Comparison of ENCODE assay signal across 9 cellular contexts in the genomic region with DNA sequence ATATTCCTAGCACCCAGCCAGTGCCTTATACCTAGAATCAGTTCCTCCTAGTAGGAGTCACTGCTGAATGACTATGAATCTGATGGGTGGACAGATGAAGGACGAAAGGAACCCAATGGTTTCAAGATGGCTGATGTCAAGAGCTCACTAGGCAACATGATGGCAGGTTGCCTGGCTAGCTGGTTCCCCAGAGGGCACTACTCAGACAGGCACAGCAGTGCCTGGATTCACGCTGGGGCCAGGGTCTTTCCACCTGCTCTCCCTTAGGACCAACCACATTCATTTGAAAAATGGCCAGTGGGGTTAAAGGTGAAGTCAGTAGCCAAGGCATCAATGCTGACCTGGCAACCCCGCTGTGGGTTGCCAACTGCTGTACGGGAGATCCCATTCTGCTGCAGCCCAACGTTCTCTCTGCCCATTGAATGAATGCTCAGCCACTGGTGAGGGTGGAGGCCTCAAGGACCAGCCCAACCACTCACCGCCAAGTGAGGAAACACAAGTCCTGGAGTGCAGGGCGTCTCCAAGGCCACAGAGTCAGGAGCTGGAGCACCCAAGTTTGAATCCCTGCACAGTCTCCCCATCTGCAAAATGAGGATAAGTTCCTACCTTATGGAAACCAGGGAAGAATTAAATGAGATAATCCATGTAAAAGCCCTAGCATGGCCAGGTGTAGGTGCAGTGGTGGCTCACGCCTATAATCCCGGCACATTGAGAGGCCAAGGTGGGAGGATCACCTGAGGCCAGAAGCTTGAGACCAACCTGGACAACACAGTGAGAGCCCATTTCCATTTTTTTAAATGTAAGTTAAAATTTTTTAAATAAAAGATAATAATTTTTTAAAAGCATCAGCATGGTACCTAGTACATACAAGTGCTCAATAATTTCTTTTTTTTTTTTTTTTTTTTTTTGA. TPM values are rescaled to one million over a fixed set of nuclear protein-coding genes. Genes with fewer than 3 reads are reported as not detected.
A peak's percentile ranks its signal among the peaks of the same experiment; 100 is the strongest.
DNase-seq lines count a peak whose midpoint lies in the region; ATAC-seq, FAIRE-seq and TF ChIP-seq lines count a peak whose summit lies in the region.
"Had no signal": no experiment of that assay in that cellular context is flagged by ENCODE, and none has a peak within 500 bp of the region (broad histone marks: within the 10 kb centered on the region; RNA-seq: fewer than 3 reads in every experiment).

No MANE protein-coding gene starts in this region.

- intact Hi-C loops in activated naive CD4-positive, alpha-beta T cell treated with anti-CD3 and anti-CD28 coated beads for 36 hours (cut with micrococcal nuclease): no loop called here
- intact Hi-C loops in lower lobe of right lung (cut with DNase I): no loop called here
- intact Hi-C loops in transverse colon (cut with DNase I; ENCODE audit: low total_unique reads): loop anchor here (5.0 kb wide), 1 partner anchor 92 kb away; no protein-coding TSS in a partner anchor

- TF ChIP-seq EP300 in transverse colon (IDR thresholded peaks at IDR 0.05; ENCODE audit: low read depth): no peak

- no peaks in the 10 kb centered on the region for H3K9me3 Mint-ChIP-seq in activated naive CD4-positive, alpha-beta T cell treated with anti-CD3 and anti-CD28 coated beads for 36 hours
- no peaks in the 10 kb centered on the region for H3K9me3 Mint-ChIP-seq in astrocyte (ENCODE audit: unreplicated experiment)

- no peak for FAIRE-seq in astrocyte (lab: Jason Lieb, UNC)

- TF ChIP-seq CTCF in astrocyte (IDR thresholded peaks at IDR 0.05; ENCODE audit: insufficient read depth, low read depth, low read length) (no peak), lower lobe of right lung (IDR thresholded peaks at IDR 0.05) (no peak), transverse colon (IDR thresholded peaks at IDR 0.05) (no peak), GM13977 (IDR thresholded peaks at IDR 0.05; ENCODE audit: extremely low read depth, insufficient read depth, missing control alignments) (no peak)

- no peak overlapping the region for H2AFZ ChIP-seq in astrocyte (ENCODE audit: low read depth, low read length)

- H3K27ac ChIP-seq in astrocyte (ENCODE audit: low read depth, low read length) (peak overlapping the region; percentile 71), lower lobe of right lung (peak overlapping the region; percentile 81), transverse colon (peak overlapping the region; percentile 96 to 100 (median 98))

- H3K4me3 ChIP-seq in astrocyte (ENCODE audit: insufficient read depth, low read depth, low read length): peak overlapping the region; percentile 13
- H3K4me3 ChIP-seq in lower lobe of right lung: no peak overlapping the region
- H3K4me3 ChIP-seq in transverse colon: no peak overlapping the region

- H3K4me1 ChIP-seq in astrocyte (ENCODE audit: insufficient read depth, low read length): peaks cover 78% of the 10 kb centered on the region
- H3K4me1 ChIP-seq in lower lobe of right lung: peaks cover 100% of the 10 kb centered on the region
- peaks cover 74 to 100% (median 98%) of the 10 kb centered on the region in 4 donors for H3K4me1 ChIP-seq in transverse colon

- H3K9me3 ChIP-seq in astrocyte (ENCODE audit: insufficient read depth, low read depth, low read length): no peaks in the 10 kb centered on the region
- no peaks in the 10 kb centered on the region for H3K9me3 ChIP-seq in lower lobe of right lung
- H3K9me3 ChIP-seq in transverse colon: no peaks in the 10 kb centered on the region

- WGBS in transverse colon (ENCODE audit: low coverage in 1 of 2), 2 donors: 65 to 71% methylated on average over 2 to 8 of the region's 9 CpGs

- no peak for DNase-seq in activated naive CD4-positive, alpha-beta T cell treated with anti-CD3 and anti-CD28 coated beads for 36 hours
- DNase-seq in activated naive CD4-positive, alpha-beta T cell treated with Interleukin-2 at 50 U/mL for 16 hours: no peak
- DNase-seq in astrocyte (ENCODE audit: low read depth) (no peak), lower lobe of right lung (peak; percentile 82), transverse colon (no peak), GM13977 (ENCODE audit: low spot score) (no peak), NCI-H1694 (lab: John Stamatoyannopoulos, UW) (no peak)
- DNase-seq: SHP77 had no signal

- CTCF ChIA-PET in activated naive CD4-positive, alpha-beta T cell treated with anti-CD3 and anti-CD28 coated beads for 36 hours (lab: Charles Lee): interaction anchor here (0.9 to 1.9 kb wide), 4 partner anchors 10 to 101 kb away, joined by 3 to 5 read pairs (median 4); no protein-coding TSS in a partner anchor

- H3K27me3 Mint-ChIP-seq in activated naive CD4-positive, alpha-beta T cell treated with anti-CD3 and anti-CD28 coated beads for 36 hours (ENCODE audit: low read depth): no peaks in the 10 kb centered on the region
- no peaks in the 10 kb centered on the region for H3K27me3 Mint-ChIP-seq in astrocyte (ENCODE audit: low read depth, unreplicated experiment)

- peaks cover 99% of the 10 kb centered on the region for H3K79me2 ChIP-seq in astrocyte (ENCODE audit: insufficient read depth, low read length)

- peak; percentile 52 to 55 for ATAC-seq in lower lobe of right lung
- no peak for ATAC-seq in HG03342 (IDR thresholded peaks at IDR 0.05; ENCODE audit: unreplicated experiment)

- in situ Hi-C loops in transverse colon (cut with MboI; ENCODE audit: low pct_ligation_motif_present in 1 of 4, low pct_unique_long_range_greater_than_20kb in 1 of 4, low sequenced_read_pairs in 3 of 4): no loop called here
- in situ Hi-C loops in GM13977 (cut with MboI; ENCODE audit: low pct_unique_long_range_greater_than_20kb, low sequenced_read_pairs, unreplicated experiment): no loop called here

- peaks cover 96% of the 10 kb centered on the region for H3K4me1 Mint-ChIP-seq in activated naive CD4-positive, alpha-beta T cell treated with anti-CD3 and anti-CD28 coated beads for 36 hours (ENCODE audit: low read depth)
- H3K4me1 Mint-ChIP-seq in astrocyte (ENCODE audit: low read depth, unreplicated experiment): peaks cover 80% of the 10 kb centered on the region

- H3K9ac ChIP-seq in astrocyte (ENCODE audit: low read length): peak overlapping the region; percentile 49

- no peaks in the 10 kb centered on the region for H3K27me3 ChIP-seq in astrocyte (ENCODE audit: insufficient read depth, low read length)
- H3K27me3 ChIP-seq in lower lobe of right lung (ENCODE audit: low read depth): no peaks in the 10 kb centered on the region
- H3K27me3 ChIP-seq in transverse colon: no peaks in the 10 kb centered on the region

- peak overlapping the region; percentile 37 for H3K4me3 Mint-ChIP-seq in activated naive CD4-positive, alpha-beta T cell treated with anti-CD3 and anti-CD28 coated beads for 36 hours
- H3K4me3 Mint-ChIP-seq in astrocyte (ENCODE audit: unreplicated experiment): peak overlapping the region; percentile 76

- no peak for TF ChIP-seq POLR2A in transverse colon (IDR thresholded peaks at IDR 0.05)

- H3K27ac Mint-ChIP-seq in activated naive CD4-positive, alpha-beta T cell treated with anti-CD3 and anti-CD28 coated beads for 36 hours: peak overlapping the region; percentile 100
- peak overlapping the region; percentile 84 for H3K27ac Mint-ChIP-seq in astrocyte (ENCODE audit: unreplicated experiment)

- peaks cover 62% of the 10 kb centered on the region for H3K36me3 Mint-ChIP-seq in activated naive CD4-positive, alpha-beta T cell treated with anti-CD3 and anti-CD28 coated beads for 36 hours (ENCODE audit: low read depth)
- peaks cover 32% of the 10 kb centered on the region for H3K36me3 Mint-ChIP-seq in astrocyte (ENCODE audit: low read depth, unreplicated experiment)

- H3K36me3 ChIP-seq in astrocyte (ENCODE audit: insufficient read depth, low read length) (peaks cover 33% of the 10 kb centered on the region), lower lobe of right lung (peaks cover 26% of the 10 kb centered on the region), transverse colon (no peaks in the 10 kb centered on the region)

- H3K4me2 ChIP-seq in astrocyte (ENCODE audit: low read length): peak overlapping the region; percentile 68

- peaks cover 100% of the 10 kb centered on the region for H4K20me1 ChIP-seq in astrocyte (ENCODE audit: insufficient read depth, low read length)

RNA-seq across cellular contexts. Expression of a gene that starts 12.4 kb away (rescaled TPM):
- 100 to 1,000 TPM; 574 to 625 TPM for total RNA-seq in activated naive CD4-positive, alpha-beta T cell treated with anti-CD3 and anti-CD28 coated beads for 36 hours
- 2,278 and 2,469 TPM in 2 replicates for total RNA-seq in astrocyte
- 659 TPM for total RNA-seq in lower lobe of right lung
- 100 to 1,000 TPM; 385 to 511 (median 460) TPM for total RNA-seq in transverse colon
